29 cellular contexts compared by ENCODE assay signal in genomic region chr4:12973522-12973921, GRCh38.
"Had no signal": no experiment of that assay in that cellular context is flagged by ENCODE, and none has a peak within 500 bp of the region (broad histone marks: within the 10 kb centered on the region; RNA-seq: fewer than 3 reads in every experiment).

No MANE protein-coding gene starts in this region.

- H3K27ac ChIP-seq: ascending aorta, cardiac muscle cell, VCaP had no signal

- H3K27me3 ChIP-seq: ascending aorta, cardiac muscle cell had no signal

- H3K4me1 ChIP-seq: ascending aorta had no signal

- FAIRE-seq: bronchial epithelial cell, TTC549 had no signal

- H3K4me3 ChIP-seq: ascending aorta, cardiac muscle cell had no signal

- H3K9me3 ChIP-seq: ascending aorta had no signal

- H3K36me3 ChIP-seq: ascending aorta, cardiac muscle cell had no signal

- DNase-seq: activated B cell treated with CpG ODN at 0.5 μM for 24 hours; activated CD4-positive, alpha-beta memory T cell treated with anti-CD3 and anti-CD28 coated beads for 36 hours; activated CD4-positive, alpha-beta T cell treated with anti-CD3 and anti-CD28 coated beads for 4 hours; activated CD4-positive, alpha-beta T cell treated with anti-CD3 and anti-CD28 coated beads, Interleukin-2, amount 10 ng/mL, durations not matched to agents 24 days and 14 days; activated CD4-positive, alpha-beta T cell treated with anti-CD3 and anti-CD28 coated beads, Interleukin-2, amount 50 U/mL, for 1 hour; activated CD4-positive, alpha-beta T cell treated with anti-CD3 and anti-CD28 coated beads, Interleukin-2, amount 50 U/mL, for 4 hours; activated CD4-positive, CD25-positive, alpha-beta regulatory T cell treated with anti-CD3 and anti-CD28 coated beads, Interleukin-2, amount 50 U/mL, for 72 hours; activated CD8-positive, alpha-beta memory T cell treated with anti-CD3 and anti-CD28 coated beads, Interleukin-2, amount 50 U/mL, for 4 hours; activated CD8-positive, alpha-beta T cell treated with anti-CD3 and anti-CD28 coated beads for 36 hours; activated effector memory CD4-positive, alpha-beta T cell treated with Interleukin-2 at 50 U/mL for 16 hours; activated gamma-delta T cell; activated naive CD4-positive, alpha-beta T cell treated with anti-CD3 and anti-CD28 coated beads, Interleukin-2, amount 10 ng/mL, durations not matched to agents 7 days and 5 days; activated naive CD4-positive, alpha-beta T cell treated with Interleukin-2 at 50 U/mL for 16 hours; activated naive CD8-positive, alpha-beta T cell treated with anti-CD3 and anti-CD28 coated beads, Interleukin-2, amount 10 ng/mL, durations not matched to agents 7 days and 5 days; activated naive CD8-positive, alpha-beta T cell treated with anti-CD3 and anti-CD28 coated beads, Interleukin-2, amount 50 U/mL, for 24 hours; activated T-cell treated with anti-CD3 and anti-CD28 coated beads, Interleukin-2, amount 50 U/mL, for 24 hours; activated T-cell treated with anti-CD3 and anti-CD28 coated beads, Interleukin-2, amount 50 U/mL, for 48 hours; amygdala; anterior cingulate cortex; caudate nucleus; cerebellar nuclear complex; T-helper 1 cell; T-helper 2 cell; T-helper 9 cell had no signal

- ATAC-seq: activated CD8-positive, alpha-beta T cell treated with anti-CD3 and anti-CD28 coated beads for 36 hours; activated naive CD8-positive, alpha-beta T cell treated with anti-CD3 and anti-CD28 coated beads, Interleukin-2, amount 50 U/mL, for 24 hours had no signal
